20 cellular contexts compared by ENCODE assay signal in the genomic region with DNA sequence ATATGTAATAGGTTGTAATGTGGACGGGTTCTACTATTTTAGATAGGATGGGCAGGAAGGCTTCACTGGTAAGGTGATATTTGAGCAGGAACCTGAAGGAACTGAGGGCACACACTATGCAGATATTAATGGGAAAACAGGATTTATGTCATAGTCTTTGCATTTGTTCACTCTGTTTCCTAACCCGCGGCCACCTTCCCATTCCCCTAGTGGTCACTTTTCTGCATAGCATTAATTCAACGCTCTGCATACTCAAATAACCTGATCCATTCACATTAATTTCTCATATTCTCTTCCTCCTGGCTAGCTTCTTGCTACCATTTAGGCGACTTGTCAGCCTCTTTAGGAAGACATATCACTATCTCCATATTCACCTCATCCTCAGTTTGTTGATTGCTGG.
DNase-seq lines count a peak whose midpoint lies in the region; ATAC-seq and TF ChIP-seq lines count a peak whose summit lies in the region.
"Had no signal": no experiment of that assay in that cellular context is flagged by ENCODE, and none has a peak within 500 bp of the region (broad histone marks: within the 10 kb centered on the region; RNA-seq: fewer than 3 reads in every experiment).

No MANE protein-coding gene starts in this region.

- H3K9me3 ChIP-seq in A673 (ENCODE audit: low read depth, low read length, poor library complexity, severe bottlenecking) = no peaks in the 10 kb centered on the region
- no peaks in the 10 kb centered on the region for H3K9me3 ChIP-seq in iPS-20b (ENCODE audit: insufficient read depth, low read depth, low read length)
- H3K9me3 ChIP-seq: Caco-2, gastroesophageal sphincter, lower lobe of right lung, right atrium auricular region had no signal

- no peaks in the 10 kb centered on the region; the same call in 2 of the 3 replicates for H3K9me3 Mint-ChIP-seq in GM23338
- H3K9me3 Mint-ChIP-seq: naive thymus-derived CD8-positive, alpha-beta T cell had no signal

- H3K27me3 ChIP-seq in A673 (replicated peaks; ENCODE audit: insufficient read depth, low read depth, low read length, poor library complexity) (no peaks in the 10 kb centered on the region), GM23338 (ENCODE audit: insufficient read depth) (no peaks in the 10 kb centered on the region), iPS-20b (ENCODE audit: insufficient read depth, low read length) (no peaks in the 10 kb centered on the region)
- H3K27me3 ChIP-seq: gastroesophageal sphincter, right atrium auricular region had no signal

- H4K20me1 ChIP-seq in GM23338 (replicated peaks; ENCODE audit: insufficient read depth) = no peaks in the 10 kb centered on the region; the same call in 1 of the 2 replicates

- H3K9me2 ChIP-seq in GM23338 (ENCODE audit: insufficient read depth) = no peaks in the 10 kb centered on the region

- POLR2A ChIA-PET in A673 (lab: Charles Lee; ENCODE audit: low non-redundant PET) = no interaction called here

- H3K27me3 Mint-ChIP-seq in GM23338 (ENCODE audit: insufficient read depth, low read depth, poor library complexity) = peaks cover 4% of the 10 kb centered on the region
- H3K27me3 Mint-ChIP-seq: naive thymus-derived CD8-positive, alpha-beta T cell had no signal

- no TSS peak for BruUV-seq in A673 (replicated peaks; lab: Mats Ljungman, UMichigan)

- in situ Hi-C loops in SK-MEL-5 (cut with HindIII; ENCODE audit: low pct_unique_long_range_greater_than_20kb, low sequenced_read_pairs) = no loop called here

- H3K4me2 ChIP-seq in GM23338 = peak overlapping the region; percentile 82

- intact Hi-C loops in A673 (cut with micrococcal nuclease; ENCODE audit: unreplicated experiment) = no loop called here

- peaks cover 16% of the 10 kb centered on the region for H3K4me1 Mint-ChIP-seq in GM23338

- no peak overlapping the region for H2AFZ ChIP-seq in GM23338

- peaks cover 24% of the 10 kb centered on the region for H3K36me3 Mint-ChIP-seq in GM23338 (ENCODE audit: low read depth)

- H3K9ac ChIP-seq in iPS-20b (ENCODE audit: low read depth, low read length) = no peak overlapping the region

- DNase-seq in A673 (ENCODE audit: low spot score) (no peak), GM23338 (ENCODE audit: low spot score) (peak; percentile 20), SK-MEL-5 (ENCODE audit: low read depth, low spot score) (peak; percentile 11), GM19238 (ENCODE audit: insufficient read length, low spot score) (no peak), AG20443 (ENCODE audit: low spot score) (no peak), activated gamma-delta T cell treated with Interleukin-2 at 50 U/mL for 16 hours (no peak)
- DNase-seq in activated CD4-positive, alpha-beta T cell treated with anti-CD3 and anti-CD28 coated beads for 1 hour = no peak
- DNase-seq: activated CD4-positive, alpha-beta T cell treated with anti-CD3 and anti-CD28 coated beads, Interleukin-2, amount 50 U/mL, for 4 hours; activated T-cell treated with anti-CD3 and anti-CD28 coated beads, Interleukin-2, amount 50 U/mL, for 1 hour; Caco-2; cerebellar nuclear complex; GDM1; lower lobe of right lung; naive thymus-derived CD8-positive, alpha-beta T cell; NCI-H1930; NCI-H510A treated with DMSO at 0.1 percent for 48 hours; substantia nigra had no signal

- no peak overlapping the region for H3K27ac Mint-ChIP-seq in GM23338

- ATAC-seq in GM23338 = no peak
- ATAC-seq: gastroesophageal sphincter; lower lobe of right lung; naive thymus-derived CD8-positive, alpha-beta T cell had no signal

- CTCF ChIA-PET in A673 (lab: Charles Lee) = no interaction called here

- no peaks in the 10 kb centered on the region for H3K36me3 ChIP-seq in A673 (ENCODE audit: insufficient read depth, low read length, poor library complexity, severe bottlenecking)
- no peaks in the 10 kb centered on the region for H3K36me3 ChIP-seq in GM23338 (ENCODE audit: insufficient read depth)
- peaks cover 8% of the 10 kb centered on the region; the same call in 1 of the 2 replicates for H3K36me3 ChIP-seq in iPS-20b (ENCODE audit: insufficient read depth, low read depth, low read length)
- H3K36me3 ChIP-seq: gastroesophageal sphincter, lower lobe of right lung, right atrium auricular region had no signal

- H3F3A ChIP-seq in GM23338 (replicated peaks; ENCODE audit: low read depth) = no peaks in the 10 kb centered on the region

- peaks cover 63% of the 10 kb centered on the region for H3K79me2 ChIP-seq in GM23338 (replicated peaks; ENCODE audit: insufficient read depth)

- no peaks in the 10 kb centered on the region for H3K4me1 ChIP-seq in A673 (ENCODE audit: insufficient read depth, low read length, poor library complexity, severe bottlenecking)
- peaks cover 20% of the 10 kb centered on the region for H3K4me1 ChIP-seq in GM23338 (ENCODE audit: insufficient read depth)
- H3K4me1 ChIP-seq in iPS-20b (ENCODE audit: insufficient read depth, low read length) = peaks cover 5% of the 10 kb centered on the region; the same call in 1 of the 2 replicates
- H3K4me1 ChIP-seq: Caco-2, lower lobe of right lung, right atrium auricular region had no signal

- H3K4me3 ChIP-seq in A673 (ENCODE audit: low read depth, low read length, poor library complexity, severe bottlenecking) (no peak overlapping the region), GM23338 (peak overlapping the region; percentile 59; the same call in 1 of the 2 replicates), iPS-20b (ENCODE audit: low read length) (peak overlapping the region; percentile 91; the same call in 1 of the 2 replicates)
- H3K4me3 ChIP-seq: gastroesophageal sphincter, lower lobe of right lung, right atrium auricular region had no signal

- H3K4me3 Mint-ChIP-seq in GM23338 = peak overlapping the region; percentile 44

- H3K27ac ChIP-seq in A673 (ENCODE audit: low read depth, low read length, poor library complexity, severe bottlenecking) (no peak overlapping the region), GM23338 (ENCODE audit: low read depth) (no peak overlapping the region), iPS-20b (ENCODE audit: low read length) (no peak overlapping the region)
- H3K27ac ChIP-seq: gastroesophageal sphincter, lower lobe of right lung had no signal

- TF ChIP-seq CTCF in A673 (conservative IDR thresholded peaks at IDR 0.05; ENCODE audit: low read depth, low read length) (peak; percentile 29; the same call in 1 of the 2 replicates), GM23338 (conservative IDR thresholded peaks at IDR 0.05; ENCODE audit: low read depth in 2 of 2) (peak; percentile 13 to 43; a peak in 3 of 4 replicates)

TF ChIP-seq in GM23338, 12 proteins besides CTCF, POLR2A, EP300 and RAD21 (continues in another document):
- TF ChIP-seq EZH2phosphoT487 (IDR thresholded peaks at IDR 0.05; ENCODE audit: unreplicated experiment) (no peak), JUNB (IDR thresholded peaks at IDR 0.05; ENCODE audit: unreplicated experiment) (no peak), CREB1 (CRISPR knock-in tag; IDR thresholded peaks at IDR 0.05; ENCODE audit: low read depth) (no peak), ZNF114 (CRISPR knock-in tag; IDR thresholded peaks at IDR 0.05) (no peak), REST (IDR thresholded peaks at IDR 0.05; ENCODE audit: unreplicated experiment) (no peak), NANOG (IDR thresholded peaks at IDR 0.05; ENCODE audit: borderline replicate concordance) (no peak), ZNF331 (CRISPR knock-in tag; IDR thresholded peaks at IDR 0.05; ENCODE audit: low read depth) (no peak), STAT1 (IDR thresholded peaks at IDR 0.05; ENCODE audit: unreplicated experiment) (no peak)
- TF ChIP-seq, protein P1, sequence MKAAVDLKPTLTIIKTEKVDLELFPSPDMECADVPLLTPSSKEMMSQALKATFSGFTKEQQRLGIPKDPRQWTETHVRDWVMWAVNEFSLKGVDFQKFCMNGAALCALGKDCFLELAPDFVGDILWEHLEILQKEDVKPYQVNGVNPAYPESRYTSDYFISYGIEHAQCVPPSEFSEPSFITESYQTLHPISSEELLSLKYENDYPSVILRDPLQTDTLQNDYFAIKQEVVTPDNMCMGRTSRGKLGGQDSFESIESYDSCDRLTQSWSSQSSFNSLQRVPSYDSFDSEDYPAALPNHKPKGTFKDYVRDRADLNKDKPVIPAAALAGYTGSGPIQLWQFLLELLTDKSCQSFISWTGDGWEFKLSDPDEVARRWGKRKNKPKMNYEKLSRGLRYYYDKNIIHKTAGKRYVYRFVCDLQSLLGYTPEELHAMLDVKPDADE (IDR thresholded peaks at IDR 0.05) = no peak

Comparison
In these comparisons a context has a peak if more than half of its experiments do, and no peak if none do; other contexts are left out.
1. DNase-seq: peak in GM23338 (single experiment) and SK-MEL-5 (single experiment); none in A673 (single experiment), activated CD4-positive, alpha-beta T cell treated with anti-CD3 and anti-CD28 coated beads for 1 hour (single experiment), GM19238 (single experiment), AG20443 (single experiment) and activated gamma-delta T cell treated with Interleukin-2 at 50 U/mL for 16 hours (single experiment).